27 cellular contexts compared by ENCODE assay signal in the genomic region with DNA sequence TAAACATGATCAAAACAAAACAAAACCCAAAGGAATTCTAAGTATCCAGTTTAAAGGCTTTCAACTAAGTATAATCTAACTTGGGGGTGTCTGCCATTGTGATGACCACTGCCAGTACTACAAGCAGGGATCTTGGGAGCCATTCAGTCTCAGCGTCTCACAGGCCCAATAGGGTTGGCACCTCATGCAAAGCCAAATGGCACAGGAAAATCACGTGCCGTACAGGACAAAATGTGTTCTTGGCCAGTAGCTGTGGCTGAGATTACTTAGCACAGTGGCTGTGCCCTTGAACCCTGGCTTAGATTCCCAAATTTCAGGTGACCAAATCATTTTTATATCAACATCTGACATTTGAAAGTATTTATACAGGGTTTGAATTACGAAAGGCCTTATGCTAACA. TPM values are rescaled to one million over a fixed set of nuclear protein-coding genes. Genes with fewer than 3 reads are reported as not detected.
A peak's percentile ranks its signal among the peaks of the same experiment; 100 is the strongest.
DNase-seq lines count a peak whose midpoint lies in the region; ATAC-seq and TF ChIP-seq lines count a peak whose summit lies in the region.
"Had no signal": no experiment of that assay in that cellular context is flagged by ENCODE, and none has a peak within 500 bp of the region (broad histone marks: within the 10 kb centered on the region; RNA-seq: fewer than 3 reads in every experiment).

No MANE protein-coding gene starts in this region.

- BruUV-seq in Panc1 (replicated peaks; lab: Mats Ljungman, UMichigan): TSS peak; percentile 13

- no peak overlapping the region for H3K4me3 Mint-ChIP-seq in mesothelial cell of epicardium
- no peak overlapping the region for H3K4me3 Mint-ChIP-seq in naive thymus-derived CD8-positive, alpha-beta T cell
- H3K4me3 Mint-ChIP-seq: activated CD4-positive, alpha-beta T cell treated with anti-CD3 and anti-CD28 coated beads, Interleukin-2, amount 10 ng/mL, durations not matched to agents 24 days and 14 days; activated T-helper 1 cell treated with anti-CD3 and anti-CD28 coated beads, Interleukin-12 subunit alpha, Interleukin-12 subunit beta, Interleukin-2, Interleukin-4 antibody, amounts not matched to agents 30 ng/mL and 10 ng/mL and 1 ng/mL, durations not matched to agents 14 hours and 24 hours and 36 hours; CD14-positive monocyte; central memory CD8-positive, alpha-beta T cell; stimulated activated effector memory CD8-positive, alpha-beta T cell treated with anti-CD3 and anti-CD28 coated beads, Interleukin-12 subunit alpha, Interleukin-12 subunit beta, amount 100 ng/mL, for 72 hours; T-helper 2 cell treated with Interferon-gamma antibody and Interleukin-4, amounts not matched to agents 5 μg/mL and 100 μg/mL, for 36 hours had no signal

- CTCF ChIA-PET in Panc1 (lab: Charles Lee): no interaction called here

- no peak overlapping the region for H3K9ac ChIP-seq in subcutaneous abdominal adipose tissue (ENCODE audit: low read length in 5 of 5)

- H3K27me3 ChIP-seq in Panc1 (ENCODE audit: control insufficient read depth, insufficient read depth, low read length) (no peaks in the 10 kb centered on the region), subcutaneous abdominal adipose tissue (ENCODE audit: control insufficient read depth in 5 of 5, insufficient read depth in 4 of 5, low read length in 5 of 5) (no peaks in the 10 kb centered on the region)
- H3K27me3 ChIP-seq: suprapubic skin had no signal

- H3K9me3 ChIP-seq in Panc1 (ENCODE audit: control insufficient read depth, insufficient read depth, low read depth, low read length): no peaks in the 10 kb centered on the region
- H3K9me3 ChIP-seq in subcutaneous abdominal adipose tissue (ENCODE audit: control insufficient read depth in 5 of 5, low read length in 5 of 5): no peaks in the 10 kb centered on the region
- H3K9me3 ChIP-seq: mucosa of descending colon, suprapubic skin had no signal

- H3K36me3 Mint-ChIP-seq in mesothelial cell of epicardium: peaks cover 56% of the 10 kb centered on the region
- H3K36me3 Mint-ChIP-seq in naive thymus-derived CD8-positive, alpha-beta T cell: peaks cover 0 to 18% (median 16%) of the 10 kb centered on the region in 3 donors
- H3K36me3 Mint-ChIP-seq: stimulated activated effector memory CD8-positive, alpha-beta T cell treated with anti-CD3 and anti-CD28 coated beads, Interleukin-12 subunit alpha, Interleukin-12 subunit beta, amount 100 ng/mL, for 72 hours had no signal

- H3K9me3 Mint-ChIP-seq in mesothelial cell of epicardium: no peaks in the 10 kb centered on the region
- no peaks in the 10 kb centered on the region for H3K9me3 Mint-ChIP-seq in naive thymus-derived CD8-positive, alpha-beta T cell
- H3K9me3 Mint-ChIP-seq: activated CD4-positive, alpha-beta T cell treated with anti-CD3 and anti-CD28 coated beads, Interleukin-2, amount 10 ng/mL, durations not matched to agents 24 days and 14 days; activated T-helper 1 cell treated with anti-CD3 and anti-CD28 coated beads, Interleukin-12 subunit alpha, Interleukin-12 subunit beta, Interleukin-2, Interleukin-4 antibody, amounts not matched to agents 30 ng/mL and 10 ng/mL and 1 ng/mL, durations not matched to agents 14 hours and 24 hours and 36 hours; central memory CD8-positive, alpha-beta T cell; stimulated activated effector memory CD8-positive, alpha-beta T cell treated with anti-CD3 and anti-CD28 coated beads, Interleukin-12 subunit alpha, Interleukin-12 subunit beta, amount 100 ng/mL, for 72 hours; T-helper 2 cell treated with Interferon-gamma antibody and Interleukin-4, amounts not matched to agents 5 μg/mL and 100 μg/mL, for 36 hours had no signal

- DNase-seq in Panc1 (ENCODE audit: low read depth, low spot score): no peak
- DNase-seq in cerebellum (ENCODE audit: low spot score): peak; percentile 31
- DNase-seq in mesothelial cell of epicardium (ENCODE audit: low spot score in 2 of 2, unreplicated experiment in 2 of 2): no peak
- DNase-seq in activated CD4-positive, alpha-beta T cell treated with anti-CD3 and anti-CD28 coated beads, Interleukin-2, amount 50 U/mL, for 1 hour: no peak
- DNase-seq in naive thymus-derived CD8-positive, alpha-beta T cell: no peak
- DNase-seq: activated CD4-positive, alpha-beta T cell treated with anti-CD3 and anti-CD28 coated beads, Interleukin-2, amount 10 ng/mL, durations not matched to agents 24 days and 14 days; activated naive CD4-positive, alpha-beta T cell treated with anti-CD3 and anti-CD28 coated beads, Interleukin-2, amount 50 U/mL, for 16 hours; amygdala; foreskin fibroblast; hypothalamus; IMR-90; mucosa of descending colon; NCI-H1092 treated with DMSO at 0.1 percent for 48 hours; NCI-H1930; NCI-H2227 treated with DMSO at 0.1 percent for 48 hours; RPMI8226; WERI-Rb-1 had no signal

- peaks cover 37% of the 10 kb centered on the region for H3K4me1 Mint-ChIP-seq in mesothelial cell of epicardium
- H3K4me1 Mint-ChIP-seq in naive thymus-derived CD8-positive, alpha-beta T cell: peaks cover 0 to 2% (median 0%) of the 10 kb centered on the region in 4 donors
- H3K4me1 Mint-ChIP-seq: CD14-positive monocyte; central memory CD8-positive, alpha-beta T cell; stimulated activated effector memory CD8-positive, alpha-beta T cell treated with anti-CD3 and anti-CD28 coated beads, Interleukin-12 subunit alpha, Interleukin-12 subunit beta, amount 100 ng/mL, for 72 hours had no signal

- no peak for ATAC-seq in Panc1
- ATAC-seq in naive thymus-derived CD8-positive, alpha-beta T cell: no peak
- ATAC-seq in GM18858 (IDR thresholded peaks at IDR 0.05; ENCODE audit: unreplicated experiment): no peak
- ATAC-seq: GM12878; HCT116; mucosa of descending colon; stimulated activated effector memory CD8-positive, alpha-beta T cell treated with anti-CD3 and anti-CD28 coated beads, Interleukin-12 subunit alpha, Interleukin-12 subunit beta, amount 100 ng/mL, for 72 hours had no signal

- H3K4me1 ChIP-seq in Panc1 (ENCODE audit: control insufficient read depth, insufficient read depth, low read length) (peaks cover 19% of the 10 kb centered on the region), subcutaneous abdominal adipose tissue (ENCODE audit: control insufficient read depth in 5 of 5, insufficient read depth in 5 of 5, low read length in 5 of 5) (peaks cover 9 to 38% (median 29%) of the 10 kb centered on the region in 5 donors)

- in situ Hi-C loops in Panc1 (cut with HindIII; ENCODE audit: low pct_unique_long_range_greater_than_20kb, low sequenced_read_pairs): no loop called here

- intact Hi-C loops in Panc1 (cut with micrococcal nuclease; ENCODE audit: unreplicated experiment): no loop called here

- H3K36me3 ChIP-seq in Panc1 (ENCODE audit: control insufficient read depth, insufficient read depth, low read length) (peaks cover 18% of the 10 kb centered on the region), subcutaneous abdominal adipose tissue (ENCODE audit: control insufficient read depth in 5 of 5, insufficient read depth in 5 of 5, low read length in 5 of 5) (peaks cover 8 to 57% (median 36%) of the 10 kb centered on the region in 5 donors)

- TF ChIP-seq CTCF in Panc1 (IDR thresholded peaks at IDR 0.05) (no peak), mesothelial cell of epicardium (IDR thresholded peaks at IDR 0.05; ENCODE audit: unreplicated experiment) (no peak)

- POLR2A ChIA-PET in Panc1 (lab: Charles Lee): no interaction called here
- POLR2A ChIA-PET in naive thymus-derived CD8-positive, alpha-beta T cell (lab: Charles Lee): no interaction called here

- no peaks in the 10 kb centered on the region for H3K27me3 Mint-ChIP-seq in mesothelial cell of epicardium (ENCODE audit: low read depth)
- H3K27me3 Mint-ChIP-seq in naive thymus-derived CD8-positive, alpha-beta T cell: no peaks in the 10 kb centered on the region
- H3K27me3 Mint-ChIP-seq: activated CD4-positive, alpha-beta T cell treated with anti-CD3 and anti-CD28 coated beads, Interleukin-2, amount 10 ng/mL, durations not matched to agents 24 days and 14 days; central memory CD8-positive, alpha-beta T cell had no signal

- H3K4me3 ChIP-seq in Panc1 (ENCODE audit: low read depth in 2 of 2, low read length in 2 of 2) (no peak overlapping the region), subcutaneous abdominal adipose tissue (ENCODE audit: low read depth in 1 of 5, low read length in 5 of 5) (no peak overlapping the region)
- H3K4me3 ChIP-seq: GM12878, mucosa of descending colon, suprapubic skin had no signal

- H3K27ac Mint-ChIP-seq in mesothelial cell of epicardium: peak overlapping the region; percentile 22
- no peak overlapping the region for H3K27ac Mint-ChIP-seq in naive thymus-derived CD8-positive, alpha-beta T cell
- H3K27ac Mint-ChIP-seq: activated CD4-positive, alpha-beta T cell treated with anti-CD3 and anti-CD28 coated beads, Interleukin-2, amount 10 ng/mL, durations not matched to agents 24 days and 14 days; activated T-helper 1 cell treated with anti-CD3 and anti-CD28 coated beads, Interleukin-12 subunit alpha, Interleukin-12 subunit beta, Interleukin-2, Interleukin-4 antibody, amounts not matched to agents 30 ng/mL and 10 ng/mL and 1 ng/mL, durations not matched to agents 14 hours and 24 hours and 36 hours; stimulated activated effector memory CD8-positive, alpha-beta T cell treated with anti-CD3 and anti-CD28 coated beads, Interleukin-12 subunit alpha, Interleukin-12 subunit beta, amount 100 ng/mL, for 72 hours; T-helper 2 cell treated with Interferon-gamma antibody and Interleukin-4, amounts not matched to agents 5 μg/mL and 100 μg/mL, for 36 hours had no signal

- H3K27ac ChIP-seq in Panc1 (ENCODE audit: low read length): peak overlapping the region; percentile 78
- peak overlapping the region; percentile 73 for H3K27ac ChIP-seq in subcutaneous abdominal adipose tissue (ENCODE audit: low read depth, low read length)
- H3K27ac ChIP-seq: WERI-Rb-1 had no signal

RNA-seq across cellular contexts. Expression of gene DLD, which starts 50.0 kb away (rescaled TPM):
- 88.8 TPM for total RNA-seq in Panc1 (2021; ENCODE audit: unreplicated experiment)
- 61.6 TPM for polyA plus RNA-seq in Panc1 (2012; ENCODE audit: insufficient read length)
- 70.8 TPM for total RNA-seq in cerebellum
- total RNA-seq in mesothelial cell of epicardium: 58.3 to 61.5 TPM (median 61.4 TPM) in 3 replicates
- 10 to 100 TPM; 50.3 to 56.0 TPM for total RNA-seq in naive thymus-derived CD8-positive, alpha-beta T cell
- polyA plus RNA-seq in naive thymus-derived CD8-positive, alpha-beta T cell: 10 to 100 TPM; 70.1 to 72.1 (median 71.4) TPM
